ENCODE assay signal across 1 cellular context in the genomic region with DNA sequence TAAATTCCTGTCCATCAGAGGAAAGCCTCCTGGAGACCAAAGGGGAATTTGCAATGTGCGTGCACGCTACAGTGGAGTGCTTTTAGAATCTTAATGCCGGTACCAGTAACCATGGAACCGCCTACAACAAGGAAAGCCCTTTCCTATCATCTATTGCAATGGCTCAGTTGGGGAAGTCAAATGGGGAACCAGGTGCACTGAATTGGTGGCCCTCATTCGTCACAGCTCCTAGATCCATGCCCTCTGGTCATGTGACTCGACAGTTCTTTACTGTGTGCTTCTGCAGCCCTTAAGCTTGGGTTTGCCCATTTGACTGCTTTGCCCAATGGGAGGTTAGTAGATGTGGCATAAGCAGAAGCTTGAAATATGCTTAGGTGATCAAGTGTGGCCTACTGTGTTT.
TF ChIP-seq lines count a peak whose summit lies in the region.

No MANE protein-coding gene starts in this region.

TF ChIP-seq in SK-N-SH, 30 proteins besides CTCF, POLR2A, EP300 and RAD21 (continued from another document):
- TF ChIP-seq USF2 (IDR thresholded peaks at IDR 0.05; ENCODE audit: borderline replicate concordance, low read depth, low read length) = no peak
- no peak for TF ChIP-seq USF1 (IDR thresholded peaks at IDR 0.05; ENCODE audit: borderline replicate concordance, low read depth)
- no peak for TF ChIP-seq RXRA (IDR thresholded peaks at IDR 0.05; ENCODE audit: borderline replicate concordance, low read depth)
- no peak for TF ChIP-seq TCF12 (IDR thresholded peaks at IDR 0.05)
- no peak for TF ChIP-seq ZBTB33 (IDR thresholded peaks at IDR 0.05; ENCODE audit: borderline replicate concordance, low read depth)
- TF ChIP-seq RCOR1 (IDR thresholded peaks at IDR 0.05; ENCODE audit: low read length) = no peak
- no peak for TF ChIP-seq TAF1 (IDR thresholded peaks at IDR 0.05; ENCODE audit: borderline replicate concordance, low read depth, low read length)
- no peak for TF ChIP-seq POLR2AphosphoS5 (IDR thresholded peaks at IDR 0.05; ENCODE audit: low read depth, low read length)
- no peak for TF ChIP-seq FOXM1 (IDR thresholded peaks at IDR 0.05; ENCODE audit: low read depth)
- no peak for TF ChIP-seq GABPA (IDR thresholded peaks at IDR 0.05; ENCODE audit: low read depth)
